Comparison of ENCODE assay signal across 27 cellular contexts in the genomic region with DNA sequence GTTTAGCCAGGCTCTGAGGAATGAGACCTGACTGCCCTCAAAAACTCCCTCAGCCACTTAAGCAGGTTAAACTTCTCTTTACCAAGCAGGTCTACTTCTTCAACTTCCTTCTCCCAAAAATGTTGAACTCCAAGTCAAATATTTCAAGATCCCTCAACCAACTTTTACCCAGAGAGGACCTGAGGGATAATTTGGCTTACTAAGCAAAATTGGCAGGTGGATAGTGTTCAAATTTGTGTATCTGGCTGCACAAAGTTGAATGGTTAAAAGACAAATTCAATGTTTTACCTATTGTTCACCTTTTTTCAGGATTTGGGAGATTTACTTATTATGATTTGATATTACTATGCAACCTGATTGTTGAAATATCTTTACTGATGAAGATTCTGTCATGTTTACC.
A peak's percentile ranks its signal among the peaks of the same experiment; 100 is the strongest.
DNase-seq lines count a peak whose midpoint lies in the region; ATAC-seq, FAIRE-seq and TF ChIP-seq lines count a peak whose summit lies in the region.
"Had no signal": no experiment of that assay in that cellular context is flagged by ENCODE, and none has a peak within 500 bp of the region (broad histone marks: within the 10 kb centered on the region; RNA-seq: fewer than 3 reads in every experiment).

No MANE protein-coding gene starts in this region.

- H3K9me3 ChIP-seq in A549 (no peaks in the 10 kb centered on the region), K562 (replicated peaks; ENCODE audit: control insufficient read depth, insufficient read depth, low read depth, low read length) (no peaks in the 10 kb centered on the region)
- H3K9me3 ChIP-seq in effector memory CD4-positive, alpha-beta T cell (ENCODE audit: control insufficient read depth, low read length) = no peaks in the 10 kb centered on the region
- H3K9me3 ChIP-seq: BE2C, BLaER1 had no signal

- peaks cover 5% of the 10 kb centered on the region for H3K9me3 Mint-ChIP-seq in progenitor cell of endocrine pancreas (ENCODE audit: low read depth)

- intact Hi-C loops in K562 (cut with micrococcal nuclease) = loop anchor here (10.0 kb wide), 1 partner anchor 470 kb away; no protein-coding TSS in a partner anchor

- H3K4me1 Mint-ChIP-seq in progenitor cell of endocrine pancreas (ENCODE audit: low read depth) = peaks cover 30% of the 10 kb centered on the region
- H3K4me1 Mint-ChIP-seq: CD14-positive monocyte; CD4-positive, CD25-positive, alpha-beta regulatory T cell; CD8-positive, alpha-beta memory T cell had no signal

- H3K9me1 ChIP-seq in K562 (ENCODE audit: control insufficient read depth, insufficient read depth, low read length) = no peaks in the 10 kb centered on the region

- H3K4me1 ChIP-seq in A549 (no peaks in the 10 kb centered on the region), K562 (replicated peaks in 1 of 2; ENCODE audit: control insufficient read depth in 2 of 2, insufficient read depth in 2 of 2, low read length in 2 of 2) (no peaks in the 10 kb centered on the region)
- no peaks in the 10 kb centered on the region for H3K4me1 ChIP-seq in effector memory CD4-positive, alpha-beta T cell (ENCODE audit: control insufficient read depth, insufficient read depth, low read length, poor library complexity, severe bottlenecking)
- H3K4me1 ChIP-seq: BE2C had no signal

- DNase-seq in SIG-M5 treated with dmso at 0.1 percent for 504 hours (lab: John Stamatoyannopoulos, UW; ENCODE audit: unreplicated experiment) = peak; percentile 1
- DNase-seq in SIG-M5 (lab: John Stamatoyannopoulos, UW) = no peak
- DNase-seq in A549 (ENCODE audit: low read depth in 1 of 2, low spot score in 1 of 2) = no peak
- DNase-seq in K562 (ENCODE audit: extremely low read depth in 1 of 4, low spot score in 3 of 4) = no peak
- DNase-seq in progenitor cell of endocrine pancreas (ENCODE audit: low spot score, unreplicated experiment) = no peak
- DNase-seq in effector memory CD4-positive, alpha-beta T cell = no peak
- DNase-seq: ACHN; BE2C; C1 segment of cervical spinal cord; CD4-positive, alpha-beta memory T cell; CD4-positive, CD25-positive, alpha-beta regulatory T cell; CD8-positive, alpha-beta memory T cell; COR-L47; DMS 273 treated with DMSO at 0.1 percent for 48 hours; DMS153; DMS53; DMS79; DND-41; EL; GDM1 had no signal

- CTCF ChIA-PET in A549 (lab: Yijun Ruan, JAX) (interaction anchor here (1.4 kb wide), 1 partner anchor 330 kb away, joined by 3 read pairs; no protein-coding TSS in a partner anchor), K562 (lab: Yijun Ruan, JAX; ENCODE audit: low intra/inter-chr PET ratio) (no interaction called here)

- no peak overlapping the region for H2AFZ ChIP-seq in K562 (ENCODE audit: low read depth, low read length)

- H3K4me3 ChIP-seq in A549 (no peak overlapping the region), K562 (no peak overlapping the region)
- H3K4me3 ChIP-seq in effector memory CD4-positive, alpha-beta T cell (ENCODE audit: insufficient read depth, low read depth, low read length, poor library complexity, severe bottlenecking) = no peak overlapping the region
- H3K4me3 ChIP-seq: BLaER1, GM12878 had no signal

- no peaks in the 10 kb centered on the region for H4K20me1 ChIP-seq in K562 (replicated peaks; ENCODE audit: control insufficient read depth, insufficient read depth, low read length)
- H4K20me1 ChIP-seq: BLaER1 had no signal

- H3K4me2 ChIP-seq in A549 = no peak overlapping the region
- H3K4me2 ChIP-seq in K562 (ENCODE audit: insufficient read depth, low read length) = no peak overlapping the region
- H3K4me2 ChIP-seq: BLaER1 had no signal

- no peak overlapping the region for H3K9ac ChIP-seq in K562 (ENCODE audit: insufficient read depth in 1 of 2, low read depth in 2 of 2, low read length in 2 of 2)
- H3K9ac ChIP-seq: BLaER1 had no signal

- peak overlapping the region; percentile 89 for H3K27ac Mint-ChIP-seq in progenitor cell of endocrine pancreas
- H3K27ac Mint-ChIP-seq: CD14-positive monocyte; CD4-positive, alpha-beta memory T cell; CD4-positive, CD25-positive, alpha-beta regulatory T cell; CD8-positive, alpha-beta memory T cell had no signal

- H3K79me2 ChIP-seq in K562 (ENCODE audit: control insufficient read depth, insufficient read depth, low read length) = no peaks in the 10 kb centered on the region

- POLR2A ChIA-PET in A549 (lab: Yijun Ruan, JAX) = no interaction called here
- POLR2A ChIA-PET in K562 (lab: Yijun Ruan, JAX) = no interaction called here

- no peak for FAIRE-seq in A549 (lab: Jason Lieb, UNC)
- FAIRE-seq in K562 (lab: Jason Lieb, UNC) = no peak
- FAIRE-seq: GM12878, GM12892, GM18507 had no signal

- H3K27me3 ChIP-seq in K562 (ENCODE audit: control insufficient read depth in 2 of 2, insufficient read depth in 2 of 2, low read length in 2 of 2) = peaks cover 0 to 10% of the 10 kb centered on the region in 2 experiments; a peak in 3 of 5 replicates
- no peaks in the 10 kb centered on the region for H3K27me3 ChIP-seq in effector memory CD4-positive, alpha-beta T cell (replicated peaks; ENCODE audit: control insufficient read depth, insufficient read depth, low read length, poor library complexity, severe bottlenecking)

- no peaks in the 10 kb centered on the region for H3K36me3 ChIP-seq in K562 (ENCODE audit: control insufficient read depth, insufficient read depth, low read length)
- no peaks in the 10 kb centered on the region for H3K36me3 ChIP-seq in effector memory CD4-positive, alpha-beta T cell (ENCODE audit: control insufficient read depth, insufficient read depth, low read length)
- H3K36me3 ChIP-seq: BE2C, BLaER1 had no signal

- ATAC-seq in A549 (no peak), K562 (no peak), GM21390 (IDR thresholded peaks at IDR 0.05; ENCODE audit: unreplicated experiment) (no peak)
- ATAC-seq: GM12878 had no signal

- H3K4me3 Mint-ChIP-seq in progenitor cell of endocrine pancreas (ENCODE audit: low read depth) = no peak overlapping the region
- H3K4me3 Mint-ChIP-seq: CD14-positive monocyte; CD4-positive, alpha-beta memory T cell; CD4-positive, CD25-positive, alpha-beta regulatory T cell; CD8-positive, alpha-beta memory T cell had no signal

- H3K36me3 Mint-ChIP-seq in progenitor cell of endocrine pancreas (ENCODE audit: insufficient read depth) = no peaks in the 10 kb centered on the region
- H3K36me3 Mint-ChIP-seq: CD14-positive monocyte; CD4-positive, CD25-positive, alpha-beta regulatory T cell; CD8-positive, alpha-beta memory T cell had no signal

- BruUV-seq in K562 (replicated peaks; lab: Mats Ljungman, UMichigan) = no TSS peak

- H3K27ac ChIP-seq in A549 (no peak overlapping the region), K562 (ENCODE audit: extremely low read depth, low read depth, low read length) (no peak overlapping the region)
- H3K27ac ChIP-seq in effector memory CD4-positive, alpha-beta T cell (ENCODE audit: insufficient read depth, low read length, poor library complexity, severe bottlenecking) = no peak overlapping the region
- H3K27ac ChIP-seq: 22Rv1, BLaER1 had no signal

- TF ChIP-seq EP300 in A549 (IDR thresholded peaks at IDR 0.05) = no peak
- no peak for TF ChIP-seq EP300 in K562 (IDR thresholded peaks at IDR 0.05; ENCODE audit: low read length)

- no peak for TF ChIP-seq CTCF in A549 (IDR thresholded peaks at IDR 0.05)
- TF ChIP-seq CTCF in K562 (IDR thresholded peaks at IDR 0.05 in 2 of 3, conservative IDR thresholded peaks at IDR 0.05 in 1 of 3; ENCODE audit: insufficient read depth in 2 of 3, low read depth in 1 of 3, low read length in 3 of 3) = no peak
- TF ChIP-seq CTCF in progenitor cell of endocrine pancreas (IDR thresholded peaks at IDR 0.05; ENCODE audit: unreplicated experiment) = no peak

- H3K27me3 Mint-ChIP-seq in progenitor cell of endocrine pancreas = no peaks in the 10 kb centered on the region

- in situ Hi-C loops in K562 (cut with MboI) = no loop called here

- no peak for TF ChIP-seq POLR2A in A549 (IDR thresholded peaks at IDR 0.05; ENCODE audit: low read length)
- no peak for TF ChIP-seq POLR2A in K562 (conservative IDR thresholded peaks at IDR 0.05)

- no peak for TF ChIP-seq RAD21 in A549 (conservative IDR thresholded peaks at IDR 0.05 in 1 of 2, IDR thresholded peaks at IDR 0.05 in 1 of 2)
- TF ChIP-seq RAD21 in K562 (CRISPR knock-in tag; conservative IDR thresholded peaks at IDR 0.05 in 1 of 2, IDR thresholded peaks at IDR 0.05 in 1 of 2) = no peak

TF ChIP-seq in A549, 52 proteins besides CTCF, POLR2A, EP300 and RAD21:
- peak; percentile 60 for TF ChIP-seq MAFK (IDR thresholded peaks at IDR 0.05; ENCODE audit: partially characterized antibody)
- TF ChIP-seq RNF2 (IDR thresholded peaks at IDR 0.05; ENCODE audit: borderline replicate concordance, low read depth) = no peak
TF ChIP-seq in A549: peak in this region for 1.

TF ChIP-seq in K562, 482 proteins besides CTCF, POLR2A, EP300 and RAD21 (continues in another document):
- TF ChIP-seq ATF1 (CRISPR knock-in tag; IDR thresholded peaks at IDR 0.05) = no peak
- no peak for TF ChIP-seq ATF1 (tag; IDR thresholded peaks at IDR 0.05)
- no peak for TF ChIP-seq U2AF2 (optimal IDR thresholded peaks at IDR 0.05; ENCODE audit: low read depth, low read length)
- no peak for TF ChIP-seq ZNF384 (IDR thresholded peaks at IDR 0.05; ENCODE audit: low read depth, low read length)
- TF ChIP-seq ZNF644 (tag; IDR thresholded peaks at IDR 0.05; ENCODE audit: low read depth) = no peak
- TF ChIP-seq HLTF (IDR thresholded peaks at IDR 0.05) = no peak
- TF ChIP-seq, protein P1, sequence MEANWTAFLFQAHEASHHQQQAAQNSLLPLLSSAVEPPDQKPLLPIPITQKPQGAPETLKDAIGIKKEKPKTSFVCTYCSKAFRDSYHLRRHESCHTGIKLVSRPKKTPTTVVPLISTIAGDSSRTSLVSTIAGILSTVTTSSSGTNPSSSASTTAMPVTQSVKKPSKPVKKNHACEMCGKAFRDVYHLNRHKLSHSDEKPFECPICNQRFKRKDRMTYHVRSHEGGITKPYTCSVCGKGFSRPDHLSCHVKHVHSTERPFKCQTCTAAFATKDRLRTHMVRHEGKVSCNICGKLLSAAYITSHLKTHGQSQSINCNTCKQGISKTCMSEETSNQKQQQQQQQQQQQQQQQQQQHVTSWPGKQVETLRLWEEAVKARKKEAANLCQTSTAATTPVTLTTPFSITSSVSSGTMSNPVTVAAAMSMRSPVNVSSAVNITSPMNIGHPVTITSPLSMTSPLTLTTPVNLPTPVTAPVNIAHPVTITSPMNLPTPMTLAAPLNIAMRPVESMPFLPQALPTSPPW (CRISPR knock-in tag; IDR thresholded peaks at IDR 0.05) = no peak
- TF ChIP-seq ETS2 (tag; IDR thresholded peaks at IDR 0.05; ENCODE audit: borderline replicate concordance, poor library complexity, severe bottlenecking) = no peak
- no peak for TF ChIP-seq NFE2L1 (tag; IDR thresholded peaks at IDR 0.05; ENCODE audit: borderline replicate concordance, low read depth)
- no peak for TF ChIP-seq NFXL1 (CRISPR knock-in tag; IDR thresholded peaks at IDR 0.05)
- TF ChIP-seq, protein P2, sequence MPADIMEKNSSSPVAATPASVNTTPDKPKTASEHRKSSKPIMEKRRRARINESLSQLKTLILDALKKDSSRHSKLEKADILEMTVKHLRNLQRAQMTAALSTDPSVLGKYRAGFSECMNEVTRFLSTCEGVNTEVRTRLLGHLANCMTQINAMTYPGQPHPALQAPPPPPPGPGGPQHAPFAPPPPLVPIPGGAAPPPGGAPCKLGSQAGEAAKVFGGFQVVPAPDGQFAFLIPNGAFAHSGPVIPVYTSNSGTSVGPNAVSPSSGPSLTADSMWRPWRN (IDR thresholded peaks at IDR 0.05; ENCODE audit: low read depth) = no peak
- no peak for TF ChIP-seq NONO (IDR thresholded peaks at IDR 0.05; ENCODE audit: low read depth in 2 of 2, low read length in 1 of 2)
